8 cellular contexts compared by ENCODE assay signal in the genomic region with DNA sequence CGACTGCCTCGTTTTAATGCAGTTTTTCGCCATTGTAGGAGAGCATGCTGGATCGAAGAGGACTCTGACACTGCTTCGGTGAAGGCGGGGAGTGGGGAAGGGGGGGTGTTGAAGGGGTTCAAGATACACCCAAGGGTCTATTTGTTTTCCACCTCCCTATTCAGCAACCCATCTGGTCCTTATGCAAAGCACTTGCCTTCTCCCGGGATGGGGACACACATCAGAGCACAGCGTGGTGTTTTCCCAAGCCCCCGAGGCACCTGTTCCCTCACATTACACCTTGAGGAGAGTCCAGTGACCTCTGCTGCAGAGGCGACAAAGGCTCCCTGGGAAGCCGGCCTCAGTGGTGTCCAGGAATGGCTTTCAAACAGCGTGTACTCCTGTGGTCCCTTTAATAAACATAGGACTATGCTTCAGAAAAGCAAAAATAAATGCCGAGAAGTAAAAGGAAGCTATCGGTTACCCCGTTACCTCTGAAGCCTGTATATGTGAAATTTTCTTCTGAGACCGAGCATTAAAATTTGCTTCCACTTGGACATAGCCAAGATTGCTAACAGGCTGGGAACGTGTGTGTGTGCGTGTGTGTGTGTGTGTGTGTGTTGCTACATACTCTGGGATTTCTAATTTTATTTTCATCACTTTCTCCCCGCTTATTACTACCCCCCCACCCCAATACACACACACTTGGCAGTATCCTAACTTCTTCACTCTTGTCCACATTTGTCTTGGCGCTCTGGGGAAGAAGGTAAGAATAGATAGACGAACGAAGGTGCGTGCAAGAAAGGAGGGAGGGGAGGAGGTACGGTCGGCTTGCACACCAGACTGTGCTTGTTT. TPM values are rescaled to one million over a fixed set of nuclear protein-coding genes. Genes with fewer than 3 reads are reported as not detected.
A peak's percentile ranks its signal among the peaks of the same experiment; 100 is the strongest.
DNase-seq lines count a peak whose midpoint lies in the region; ATAC-seq lines count a peak whose summit lies in the region.

No MANE protein-coding gene starts in this region.

- H3K27me3 ChIP-seq in endocrine pancreas (ENCODE audit: control insufficient read depth, insufficient read depth, low read length), result no peaks in the 10 kb centered on the region

- no peak for ATAC-seq in naive B cell (ENCODE audit: low read depth in 2 of 2)

- DNase-seq in activated naive CD4-positive, alpha-beta T cell treated with anti-CD3 and anti-CD28 coated beads, Interleukin-2, amount 10 ng/mL, durations not matched to agents 7 days and 5 days, result no peak
- DNase-seq in activated naive CD4-positive, alpha-beta T cell treated with anti-CD3 and anti-CD28 coated beads, Interleukin-2, amount 50 U/mL, for 16 hours, result no peak
- DNase-seq in SHP77 treated with DMSO at 0.1 percent for 48 hours (lab: John Stamatoyannopoulos, UW) (peak; percentile 49), naive B cell (peak; percentile 9), NCI-H510A (lab: John Stamatoyannopoulos, UW) (no peak), putamen (ENCODE audit: low spot score) (no peak), NCI-H1092 treated with DMSO at 0.1 percent for 48 hours (lab: John Stamatoyannopoulos, UW) (no peak)

- H3K4me3 ChIP-seq in endocrine pancreas (ENCODE audit: control insufficient read depth, insufficient read depth, low read length), result peak overlapping the region; percentile 68

- H3K4me1 Mint-ChIP-seq in activated naive CD4-positive, alpha-beta T cell treated with anti-CD3 and anti-CD28 coated beads, Interleukin-2, amount 10 ng/mL, durations not matched to agents 7 days and 5 days, result peaks cover 19% of the 10 kb centered on the region
- peaks cover 25 to 53% (median 42%) of the 10 kb centered on the region in 3 donors for H3K4me1 Mint-ChIP-seq in naive B cell

- H3K9ac ChIP-seq in endocrine pancreas (ENCODE audit: control insufficient read depth, insufficient read depth, low read length), result peak overlapping the region; percentile 79

- no peaks in the 10 kb centered on the region for H3K36me3 Mint-ChIP-seq in activated naive CD4-positive, alpha-beta T cell treated with anti-CD3 and anti-CD28 coated beads, Interleukin-2, amount 10 ng/mL, durations not matched to agents 7 days and 5 days
- no peaks in the 10 kb centered on the region for H3K36me3 Mint-ChIP-seq in naive B cell

- H3K4me3 Mint-ChIP-seq in activated naive CD4-positive, alpha-beta T cell treated with anti-CD3 and anti-CD28 coated beads, Interleukin-2, amount 10 ng/mL, durations not matched to agents 7 days and 5 days, result peak overlapping the region; percentile 73
- peak overlapping the region; percentile 86 to 95 (median 89) for H3K4me3 Mint-ChIP-seq in naive B cell

- H3K9me3 Mint-ChIP-seq in activated naive CD4-positive, alpha-beta T cell treated with anti-CD3 and anti-CD28 coated beads, Interleukin-2, amount 10 ng/mL, durations not matched to agents 7 days and 5 days, result no peaks in the 10 kb centered on the region
- no peaks in the 10 kb centered on the region for H3K9me3 Mint-ChIP-seq in naive B cell

- H3K36me3 ChIP-seq in endocrine pancreas (ENCODE audit: control insufficient read depth, insufficient read depth, low read length), result no peaks in the 10 kb centered on the region

- H3K27me3 Mint-ChIP-seq in activated naive CD4-positive, alpha-beta T cell treated with anti-CD3 and anti-CD28 coated beads, Interleukin-2, amount 10 ng/mL, durations not matched to agents 7 days and 5 days, result peaks cover 54% of the 10 kb centered on the region
- peaks cover 0 to 16% (median 5%) of the 10 kb centered on the region in 3 donors for H3K27me3 Mint-ChIP-seq in naive B cell

- H3K4me1 ChIP-seq in endocrine pancreas (ENCODE audit: control insufficient read depth, insufficient read depth, low read length), result no peaks in the 10 kb centered on the region

- H3K9me3 ChIP-seq in endocrine pancreas (ENCODE audit: control insufficient read depth, low read length), result no peaks in the 10 kb centered on the region

- H3K27ac Mint-ChIP-seq in activated naive CD4-positive, alpha-beta T cell treated with anti-CD3 and anti-CD28 coated beads, Interleukin-2, amount 10 ng/mL, durations not matched to agents 7 days and 5 days, result peak overlapping the region; percentile 78
- peak overlapping the region; percentile 24 to 86 (median 64) for H3K27ac Mint-ChIP-seq in naive B cell

- CTCF ChIA-PET in activated naive CD4-positive, alpha-beta T cell treated with anti-CD3 and anti-CD28 coated beads, Interleukin-2, amount 10 ng/mL, durations not matched to agents 7 days and 5 days (lab: Charles Lee), result interaction anchor here (0.8 to 7.0 kb wide), 13 partner anchors 10 to 195 kb away, joined by 3 to 49 read pairs (median 4); no protein-coding TSS in a partner anchor

RNA-seq across cellular contexts. Expression of a gene that starts 53.2 kb away (rescaled TPM):
- under 1 TPM in 1 of 6 donors, not detected in 5; 0.29 TPM for polyA plus RNA-seq in naive B cell (ENCODE audit: low read depth in 6 of 6)

Comparison
In these comparisons a context has a peak if more than half of its experiments do, and no peak if none do; other contexts are left out.
1. DNase-seq: peak in SHP77 treated with DMSO at 0.1 percent for 48 hours (single experiment) and naive B cell (single experiment); none in activated naive CD4-positive, alpha-beta T cell treated with anti-CD3 and anti-CD28 coated beads, Interleukin-2, amount 10 ng/mL, durations not matched to agents 7 days and 5 days (single experiment), activated naive CD4-positive, alpha-beta T cell treated with anti-CD3 and anti-CD28 coated beads, Interleukin-2, amount 50 U/mL, for 16 hours (single experiment), NCI-H510A (single experiment), putamen (single experiment) and NCI-H1092 treated with DMSO at 0.1 percent for 48 hours (single experiment).